ENCODE assay signal across 38 cellular contexts in the genomic region with DNA sequence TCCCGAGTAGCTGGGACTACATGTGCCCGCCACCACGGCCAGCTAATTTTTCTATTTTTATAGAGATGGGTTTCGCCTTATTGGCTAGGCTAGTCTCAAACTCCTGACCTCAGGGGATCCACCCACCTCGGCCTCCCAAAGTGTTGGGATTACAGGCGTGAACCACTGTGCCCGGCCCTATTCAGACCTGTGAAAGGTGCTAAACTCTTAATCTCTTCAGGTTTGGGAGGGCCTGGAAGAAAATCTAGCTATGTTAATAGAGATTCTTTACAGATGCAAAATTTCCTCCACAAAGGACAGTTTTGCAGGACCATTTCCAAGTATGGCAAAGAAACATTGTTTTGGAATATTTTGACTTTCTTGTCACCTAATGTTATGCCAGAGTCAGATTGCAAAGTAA. TPM values are rescaled to one million over a fixed set of nuclear protein-coding genes. Genes with fewer than 3 reads are reported as not detected.
"Had no signal": no experiment of that assay in that cellular context is flagged by ENCODE, and none has a peak within 500 bp of the region (broad histone marks: within the 10 kb centered on the region; RNA-seq: fewer than 3 reads in every experiment).

No MANE protein-coding gene starts in this region.

- FAIRE-seq: endometrium, endothelial cell of umbilical vein had no signal

- H3K4me3 ChIP-seq: adrenal gland, body of pancreas, breast epithelium, cardiac muscle cell, colonic mucosa, esophagus squamous epithelium, gastroesophageal sphincter had no signal

- H3K9me3 Mint-ChIP-seq: activated B cell treated with CpG ODN at 0.5 μM for 24 hours; activated CD4-positive, alpha-beta memory T cell treated with anti-CD3 and anti-CD28 coated beads for 36 hours; activated CD4-positive, alpha-beta T cell treated with anti-CD3 and anti-CD28 coated beads, Interleukin-2, amount 10 ng/mL, durations not matched to agents 24 days and 14 days; activated naive CD4-positive, alpha-beta T cell treated with anti-CD3 and anti-CD28 coated beads for 36 hours; activated naive CD4-positive, alpha-beta T cell treated with anti-CD3 and anti-CD28 coated beads, Interleukin-2, amount 50 U/mL, for 24 hours; activated naive CD8-positive, alpha-beta T cell treated with anti-CD3 and anti-CD28 coated beads for 36 hours; activated naive CD8-positive, alpha-beta T cell treated with anti-CD3 and anti-CD28 coated beads, Interleukin-2, amount 50 U/mL, for 24 hours; activated T-helper 1 cell treated with anti-CD3 and anti-CD28 coated beads, Interleukin-12 subunit alpha, Interleukin-12 subunit beta, Interleukin-2, Interleukin-4 antibody, amounts not matched to agents 30 ng/mL and 10 ng/mL and 1 ng/mL, durations not matched to agents 14 hours and 24 hours and 36 hours; activated T-helper 2 cell treated with anti-CD3 and anti-CD28 coated beads, Interferon-gamma antibody, Interleukin-2, Interleukin-4, amounts not matched to agents 10 μg/mL and 5 μg/mL and 100 μg/mL, durations not matched to agents 14 hours and 24 hours and 36 hours; T-cell; T-helper 1 cell treated with Interleukin-12 subunit alpha and Interleukin-12 subunit beta and Interleukin-4 antibody, amounts not matched to agents 30 μg/mL and 1 μg/mL, for 36 hours; T-helper 2 cell treated with Interferon-gamma antibody and Interleukin-4, amounts not matched to agents 5 μg/mL and 100 μg/mL, for 36 hours had no signal

- H3K4me3 Mint-ChIP-seq: activated B cell treated with CpG ODN at 0.5 μM for 24 hours; activated CD4-positive, alpha-beta memory T cell treated with anti-CD3 and anti-CD28 coated beads for 36 hours; activated CD4-positive, alpha-beta T cell treated with anti-CD3 and anti-CD28 coated beads for 36 hours; activated CD4-positive, alpha-beta T cell treated with anti-CD3 and anti-CD28 coated beads, Interleukin-2, amount 10 ng/mL, durations not matched to agents 24 days and 14 days; activated CD8-positive, alpha-beta memory T cell treated with anti-CD3 and anti-CD28 coated beads, Interleukin-2, amount 10 ng/mL, durations not matched to agents 7 days and 5 days; activated CD8-positive, alpha-beta T cell treated with anti-CD3 and anti-CD28 coated beads, Interleukin-2, amount 10 ng/mL, durations not matched to agents 7 days and 5 days; activated naive CD4-positive, alpha-beta T cell treated with anti-CD3 and anti-CD28 coated beads for 36 hours; activated naive CD4-positive, alpha-beta T cell treated with anti-CD3 and anti-CD28 coated beads, Interleukin-2, amount 50 U/mL, for 24 hours; activated naive CD8-positive, alpha-beta T cell treated with anti-CD3 and anti-CD28 coated beads, Interleukin-2, amount 50 U/mL, for 24 hours; activated T-helper 1 cell treated with anti-CD3 and anti-CD28 coated beads, Interleukin-12 subunit alpha, Interleukin-12 subunit beta, Interleukin-2, Interleukin-4 antibody, amounts not matched to agents 30 ng/mL and 10 ng/mL and 1 ng/mL, durations not matched to agents 14 hours and 24 hours and 36 hours; T-cell; T-helper 1 cell treated with Interleukin-12 subunit alpha and Interleukin-12 subunit beta and Interleukin-4 antibody, amounts not matched to agents 30 μg/mL and 1 μg/mL, for 36 hours; T-helper 2 cell treated with Interferon-gamma antibody and Interleukin-4, amounts not matched to agents 5 μg/mL and 100 μg/mL, for 36 hours had no signal

- H3K27ac ChIP-seq: adrenal gland, body of pancreas, breast epithelium, cardiac muscle cell, colonic mucosa, epithelial cell of prostate, esophagus squamous epithelium, gastroesophageal sphincter, WERI-Rb-1 had no signal

- H3K27ac Mint-ChIP-seq: activated B cell treated with CpG ODN at 0.5 μM for 24 hours; activated CD4-positive, alpha-beta memory T cell treated with anti-CD3 and anti-CD28 coated beads for 36 hours; activated CD4-positive, alpha-beta T cell treated with anti-CD3 and anti-CD28 coated beads for 36 hours; activated CD4-positive, alpha-beta T cell treated with anti-CD3 and anti-CD28 coated beads, Interleukin-2, amount 10 ng/mL, durations not matched to agents 24 days and 14 days; activated CD8-positive, alpha-beta memory T cell treated with anti-CD3 and anti-CD28 coated beads, Interleukin-2, amount 10 ng/mL, durations not matched to agents 7 days and 5 days; activated CD8-positive, alpha-beta T cell treated with anti-CD3 and anti-CD28 coated beads, Interleukin-2, amount 10 ng/mL, durations not matched to agents 7 days and 5 days; activated naive CD4-positive, alpha-beta T cell treated with anti-CD3 and anti-CD28 coated beads for 36 hours; activated naive CD4-positive, alpha-beta T cell treated with anti-CD3 and anti-CD28 coated beads, Interleukin-2, amount 50 U/mL, for 24 hours; activated naive CD8-positive, alpha-beta T cell treated with anti-CD3 and anti-CD28 coated beads for 36 hours; activated naive CD8-positive, alpha-beta T cell treated with anti-CD3 and anti-CD28 coated beads, Interleukin-2, amount 50 U/mL, for 24 hours; activated T-helper 1 cell treated with anti-CD3 and anti-CD28 coated beads, Interleukin-12 subunit alpha, Interleukin-12 subunit beta, Interleukin-2, Interleukin-4 antibody, amounts not matched to agents 30 ng/mL and 10 ng/mL and 1 ng/mL, durations not matched to agents 14 hours and 24 hours and 36 hours; activated T-helper 2 cell treated with anti-CD3 and anti-CD28 coated beads, Interferon-gamma antibody, Interleukin-2, Interleukin-4, amounts not matched to agents 10 μg/mL and 5 μg/mL and 100 μg/mL, durations not matched to agents 14 hours and 24 hours and 36 hours; T-cell; T-helper 1 cell treated with Interleukin-12 subunit alpha and Interleukin-12 subunit beta and Interleukin-4 antibody, amounts not matched to agents 30 μg/mL and 1 μg/mL, for 36 hours; T-helper 2 cell treated with Interferon-gamma antibody and Interleukin-4, amounts not matched to agents 5 μg/mL and 100 μg/mL, for 36 hours had no signal

- H3K36me3 Mint-ChIP-seq: activated CD4-positive, alpha-beta memory T cell treated with anti-CD3 and anti-CD28 coated beads for 36 hours; activated CD8-positive, alpha-beta memory T cell treated with anti-CD3 and anti-CD28 coated beads, Interleukin-2, amount 10 ng/mL, durations not matched to agents 7 days and 5 days; activated naive CD4-positive, alpha-beta T cell treated with anti-CD3 and anti-CD28 coated beads, Interleukin-2, amount 50 U/mL, for 24 hours; activated naive CD8-positive, alpha-beta T cell treated with anti-CD3 and anti-CD28 coated beads for 36 hours; T-cell had no signal

- ATAC-seq: activated CD4-positive, alpha-beta T cell treated with anti-CD3 and anti-CD28 coated beads for 36 hours; activated CD4-positive, CD25-positive, alpha-beta regulatory T cell treated with anti-CD3 and anti-CD28 coated beads, Interleukin-2, amount 50 U/mL, for 24 hours; activated CD8-positive, alpha-beta memory T cell treated with anti-CD3 and anti-CD28 coated beads, Interleukin-2, amount 10 ng/mL, durations not matched to agents 7 days and 5 days; activated CD8-positive, alpha-beta T cell treated with anti-CD3 and anti-CD28 coated beads, Interleukin-2, amount 10 ng/mL, durations not matched to agents 7 days and 5 days; activated naive CD8-positive, alpha-beta T cell treated with anti-CD3 and anti-CD28 coated beads, Interleukin-2, amount 50 U/mL, for 24 hours; body of pancreas; gastroesophageal sphincter; T-cell had no signal

- DNase-seq: activated B cell treated with CpG ODN at 0.5 μM for 24 hours; activated CD4-positive, alpha-beta memory T cell treated with anti-CD3 and anti-CD28 coated beads for 36 hours; activated CD4-positive, alpha-beta T cell treated with anti-CD3 and anti-CD28 coated beads for 36 hours; activated CD4-positive, alpha-beta T cell treated with anti-CD3 and anti-CD28 coated beads, Interleukin-2, amount 10 ng/mL, durations not matched to agents 24 days and 14 days; activated CD8-positive, alpha-beta memory T cell treated with anti-CD3 and anti-CD28 coated beads, Interleukin-2, amount 10 ng/mL, durations not matched to agents 7 days and 5 days; activated CD8-positive, alpha-beta memory T cell treated with anti-CD3 and anti-CD28 coated beads, Interleukin-2, amount 50 U/mL, for 4 hours; activated CD8-positive, alpha-beta T cell treated with anti-CD3 and anti-CD28 coated beads, Interleukin-2, amount 10 ng/mL, durations not matched to agents 7 days and 5 days; activated effector memory CD4-positive, alpha-beta T cell treated with anti-CD3 and anti-CD28 coated beads, Interleukin-2, amount 50 U/mL, for 16 hours; activated naive CD4-positive, alpha-beta T cell treated with anti-CD3 and anti-CD28 coated beads for 36 hours; activated naive CD8-positive, alpha-beta T cell treated with anti-CD3 and anti-CD28 coated beads for 36 hours; activated naive CD8-positive, alpha-beta T cell treated with anti-CD3 and anti-CD28 coated beads, Interleukin-2, amount 50 U/mL, for 24 hours; activated T-cell treated with anti-CD3 and anti-CD28 coated beads, Interleukin-2, amount 50 U/mL, for 1 hour; activated T-cell treated with anti-CD3 and anti-CD28 coated beads, Interleukin-2, amount 50 U/mL, for 48 hours; amygdala; body of pancreas; central memory CD4-positive, alpha-beta T cell; cerebellar nuclear complex; colonic mucosa; effector CD8-positive, alpha-beta T cell; esophagus squamous epithelium; foreskin melanocyte; SW 1271; T-cell; T1000; WERI-Rb-1 had no signal

- H3K9me3 ChIP-seq: adrenal gland, body of pancreas, breast epithelium, colonic mucosa, esophagus squamous epithelium, gastroesophageal sphincter had no signal

- H3K36me3 ChIP-seq: adrenal gland, breast epithelium, cardiac muscle cell, colonic mucosa, esophagus squamous epithelium, gastroesophageal sphincter, WERI-Rb-1 had no signal

- H3K27me3 Mint-ChIP-seq: activated B cell treated with CpG ODN at 0.5 μM for 24 hours; activated CD4-positive, alpha-beta memory T cell treated with anti-CD3 and anti-CD28 coated beads for 36 hours; activated CD4-positive, alpha-beta T cell treated with anti-CD3 and anti-CD28 coated beads for 36 hours; activated naive CD4-positive, alpha-beta T cell treated with anti-CD3 and anti-CD28 coated beads, Interleukin-2, amount 50 U/mL, for 24 hours; activated naive CD8-positive, alpha-beta T cell treated with anti-CD3 and anti-CD28 coated beads for 36 hours; activated naive CD8-positive, alpha-beta T cell treated with anti-CD3 and anti-CD28 coated beads, Interleukin-2, amount 50 U/mL, for 24 hours; T-cell had no signal

RNA-seq across cellular contexts. Expression of a gene that starts 6.2 kb away (rescaled TPM):
- total RNA-seq: activated CD8-positive, alpha-beta memory T cell treated with anti-CD3 and anti-CD28 coated beads, Interleukin-2, amount 10 ng/mL, durations not matched to agents 7 days and 5 days had no signal
